Comparison of ENCODE assay signal across 20 cellular contexts in the genomic region with DNA sequence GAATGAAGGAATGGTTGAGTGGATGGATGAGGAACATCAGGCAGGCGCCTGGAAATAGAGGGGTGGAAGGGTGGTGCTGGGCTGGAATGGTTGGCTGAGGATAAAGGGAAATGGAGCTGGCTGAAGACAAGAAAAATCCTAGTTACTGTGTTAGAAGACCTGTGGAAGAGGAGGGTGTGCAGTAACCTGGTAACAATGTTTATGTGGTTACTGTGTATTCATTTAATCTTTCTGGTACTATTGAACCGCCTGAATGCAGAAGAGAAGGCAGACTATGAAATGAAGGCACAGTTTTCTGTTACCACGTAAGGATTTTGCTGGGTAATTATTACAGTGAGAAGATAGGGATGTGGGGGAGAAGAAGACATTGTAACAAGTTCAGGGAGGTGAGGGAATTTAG.
DNase-seq lines count a peak whose midpoint lies in the region; ATAC-seq and TF ChIP-seq lines count a peak whose summit lies in the region.
"Had no signal": no experiment of that assay in that cellular context is flagged by ENCODE, and none has a peak within 500 bp of the region (broad histone marks: within the 10 kb centered on the region; RNA-seq: fewer than 3 reads in every experiment).

No MANE protein-coding gene starts in this region.

- H3K9me3 Mint-ChIP-seq in GM23338 (no peaks in the 10 kb centered on the region; the same call in 2 of the 3 replicates), osteocyte (ENCODE audit: unreplicated experiment) (no peaks in the 10 kb centered on the region)
- H3K9me3 Mint-ChIP-seq in dendritic cell treated with granulocyte-macrophage colony-stimulating factor and Interleukin-4, amounts not matched to agents 40 ng/mL and 50 ng/mL, for 4 days: no peaks in the 10 kb centered on the region
- H3K9me3 Mint-ChIP-seq: activated CD4-positive, alpha-beta T cell treated with anti-CD3 and anti-CD28 coated beads, Interleukin-2, amount 10 ng/mL, durations not matched to agents 7 days and 5 days had no signal

- H3K27ac ChIP-seq in GM23338 (ENCODE audit: low read depth): no peak overlapping the region
- H3K27ac ChIP-seq: BLaER1, SK-N-MC, testis had no signal

- DNase-seq in GM23338 (ENCODE audit: low spot score) (no peak), NCI-H82 treated with DMSO at 0.1 percent for 48 hours (lab: John Stamatoyannopoulos, UW; ENCODE audit: unreplicated experiment) (peak; percentile 21), osteocyte (ENCODE audit: extremely low spot score, unreplicated experiment) (no peak), globus pallidus (ENCODE audit: low spot score) (no peak)
- no peak for DNase-seq in effector CD8-positive, alpha-beta T cell (lab: John Stamatoyannopoulos, UW)
- DNase-seq: activated CD4-positive, alpha-beta T cell treated with anti-CD3 and anti-CD28 coated beads, Interleukin-2, amount 10 ng/mL, durations not matched to agents 7 days and 5 days; central memory CD4-positive, alpha-beta T cell; DMS53; left ventricle myocardium superior; NCI-H2081 treated with DMSO at 0.1 percent for 48 hours; posterior cingulate gyrus; stimulated activated CD4-positive, alpha-beta T cell treated with anti-CD3 and anti-CD28 coated beads, Interleukin-4, amount 100 ng/mL, for 4 hours; stimulated activated CD8-positive, alpha-beta memory T cell treated with anti-CD3 and anti-CD28 coated beads, Interleukin-4, amount 100 ng/mL, for 48 hours; testis had no signal

- no peaks in the 10 kb centered on the region for H3K36me3 ChIP-seq in GM23338 (ENCODE audit: insufficient read depth)

- peak overlapping the region; percentile 43; the same call in 1 of the 2 replicates for H3K4me2 ChIP-seq in GM23338
- H3K4me2 ChIP-seq: BLaER1 had no signal

- no peak overlapping the region; the same call in 2 of the 3 replicates for H3K4me3 Mint-ChIP-seq in GM23338
- no peak overlapping the region for H3K4me3 Mint-ChIP-seq in dendritic cell treated with granulocyte-macrophage colony-stimulating factor and Interleukin-4, amounts not matched to agents 40 ng/mL and 50 ng/mL, for 4 days
- no peak overlapping the region for H3K4me3 Mint-ChIP-seq in osteocyte (ENCODE audit: unreplicated experiment)
- H3K4me3 Mint-ChIP-seq: activated CD4-positive, alpha-beta T cell treated with anti-CD3 and anti-CD28 coated beads, Interleukin-2, amount 10 ng/mL, durations not matched to agents 7 days and 5 days had no signal

- H3K27me3 Mint-ChIP-seq in GM23338 (ENCODE audit: insufficient read depth, low read depth, poor library complexity): peaks cover 14% of the 10 kb centered on the region
- no peaks in the 10 kb centered on the region for H3K27me3 Mint-ChIP-seq in dendritic cell treated with granulocyte-macrophage colony-stimulating factor and Interleukin-4, amounts not matched to agents 40 ng/mL and 50 ng/mL, for 4 days
- H3K27me3 Mint-ChIP-seq in osteocyte (ENCODE audit: unreplicated experiment): no peaks in the 10 kb centered on the region
- H3K27me3 Mint-ChIP-seq: activated CD4-positive, alpha-beta T cell treated with anti-CD3 and anti-CD28 coated beads, Interleukin-2, amount 10 ng/mL, durations not matched to agents 7 days and 5 days had no signal

- peaks cover 38% of the 10 kb centered on the region for H3K4me1 ChIP-seq in GM23338 (ENCODE audit: insufficient read depth)

- peaks cover 79% of the 10 kb centered on the region for H3K4me1 Mint-ChIP-seq in GM23338
- H3K4me1 Mint-ChIP-seq in dendritic cell treated with granulocyte-macrophage colony-stimulating factor and Interleukin-4, amounts not matched to agents 40 ng/mL and 50 ng/mL, for 4 days (ENCODE audit: low read depth): peaks cover 92% of the 10 kb centered on the region
- H3K4me1 Mint-ChIP-seq in osteocyte (ENCODE audit: unreplicated experiment): peaks cover 42% of the 10 kb centered on the region

- no peaks in the 10 kb centered on the region for H3K9me2 ChIP-seq in GM23338 (ENCODE audit: insufficient read depth)

- no peak for ATAC-seq in GM23338
- no peak for ATAC-seq in HG03565 (IDR thresholded peaks at IDR 0.05; ENCODE audit: unreplicated experiment)
- ATAC-seq: left ventricle myocardium superior, Panc1 had no signal

- H3K36me3 Mint-ChIP-seq in GM23338 (ENCODE audit: low read depth) (no peaks in the 10 kb centered on the region; the same call in 2 of the 3 replicates), osteocyte (ENCODE audit: unreplicated experiment) (peaks cover 2% of the 10 kb centered on the region)
- peaks cover 50% of the 10 kb centered on the region for H3K36me3 Mint-ChIP-seq in dendritic cell treated with granulocyte-macrophage colony-stimulating factor and Interleukin-4, amounts not matched to agents 40 ng/mL and 50 ng/mL, for 4 days (ENCODE audit: low read depth)

- H3F3A ChIP-seq in GM23338 (replicated peaks; ENCODE audit: low read depth): no peaks in the 10 kb centered on the region

- intact Hi-C loops in dendritic cell treated with granulocyte-macrophage colony-stimulating factor and Interleukin-4, amounts not matched to agents 40 ng/mL and 50 ng/mL, for 4 days (cut with micrococcal nuclease): no loop called here

- H3K79me2 ChIP-seq in GM23338 (replicated peaks; ENCODE audit: insufficient read depth): peaks cover 78% of the 10 kb centered on the region

- H3K4me3 ChIP-seq in GM23338: no peak overlapping the region
- H3K4me3 ChIP-seq: BLaER1, K562, SK-N-MC, testis had no signal

- H4K20me1 ChIP-seq in GM23338 (replicated peaks; ENCODE audit: insufficient read depth): peaks cover 5% of the 10 kb centered on the region; the same call in 1 of the 2 replicates

- H3K27ac Mint-ChIP-seq in GM23338: no peak overlapping the region
- H3K27ac Mint-ChIP-seq in dendritic cell treated with granulocyte-macrophage colony-stimulating factor and Interleukin-4, amounts not matched to agents 40 ng/mL and 50 ng/mL, for 4 days: peak overlapping the region; percentile 51
- H3K27ac Mint-ChIP-seq in osteocyte (ENCODE audit: unreplicated experiment): peak overlapping the region; percentile 0
- H3K27ac Mint-ChIP-seq: activated CD4-positive, alpha-beta T cell treated with anti-CD3 and anti-CD28 coated beads, Interleukin-2, amount 10 ng/mL, durations not matched to agents 7 days and 5 days had no signal

- no peak for TF ChIP-seq CTCF in GM23338 (conservative IDR thresholded peaks at IDR 0.05; ENCODE audit: low read depth in 2 of 2)
- TF ChIP-seq CTCF in osteocyte (IDR thresholded peaks at IDR 0.05): no peak

- no peaks in the 10 kb centered on the region for H3K27me3 ChIP-seq in GM23338 (ENCODE audit: insufficient read depth)
- H3K27me3 ChIP-seq: BLaER1, testis had no signal

- no peak overlapping the region for H2AFZ ChIP-seq in GM23338

TF ChIP-seq in GM23338, 12 proteins besides CTCF, POLR2A, EP300 and RAD21:
- TF ChIP-seq STAT1 (IDR thresholded peaks at IDR 0.05; ENCODE audit: unreplicated experiment) (no peak), ZNF114 (CRISPR knock-in tag; IDR thresholded peaks at IDR 0.05) (no peak), CREB1 (CRISPR knock-in tag; IDR thresholded peaks at IDR 0.05; ENCODE audit: low read depth) (no peak), NANOG (IDR thresholded peaks at IDR 0.05; ENCODE audit: borderline replicate concordance) (no peak), POLR2AphosphoS5 (IDR thresholded peaks at IDR 0.05; ENCODE audit: low read depth) (no peak)
- TF ChIP-seq, protein P1, sequence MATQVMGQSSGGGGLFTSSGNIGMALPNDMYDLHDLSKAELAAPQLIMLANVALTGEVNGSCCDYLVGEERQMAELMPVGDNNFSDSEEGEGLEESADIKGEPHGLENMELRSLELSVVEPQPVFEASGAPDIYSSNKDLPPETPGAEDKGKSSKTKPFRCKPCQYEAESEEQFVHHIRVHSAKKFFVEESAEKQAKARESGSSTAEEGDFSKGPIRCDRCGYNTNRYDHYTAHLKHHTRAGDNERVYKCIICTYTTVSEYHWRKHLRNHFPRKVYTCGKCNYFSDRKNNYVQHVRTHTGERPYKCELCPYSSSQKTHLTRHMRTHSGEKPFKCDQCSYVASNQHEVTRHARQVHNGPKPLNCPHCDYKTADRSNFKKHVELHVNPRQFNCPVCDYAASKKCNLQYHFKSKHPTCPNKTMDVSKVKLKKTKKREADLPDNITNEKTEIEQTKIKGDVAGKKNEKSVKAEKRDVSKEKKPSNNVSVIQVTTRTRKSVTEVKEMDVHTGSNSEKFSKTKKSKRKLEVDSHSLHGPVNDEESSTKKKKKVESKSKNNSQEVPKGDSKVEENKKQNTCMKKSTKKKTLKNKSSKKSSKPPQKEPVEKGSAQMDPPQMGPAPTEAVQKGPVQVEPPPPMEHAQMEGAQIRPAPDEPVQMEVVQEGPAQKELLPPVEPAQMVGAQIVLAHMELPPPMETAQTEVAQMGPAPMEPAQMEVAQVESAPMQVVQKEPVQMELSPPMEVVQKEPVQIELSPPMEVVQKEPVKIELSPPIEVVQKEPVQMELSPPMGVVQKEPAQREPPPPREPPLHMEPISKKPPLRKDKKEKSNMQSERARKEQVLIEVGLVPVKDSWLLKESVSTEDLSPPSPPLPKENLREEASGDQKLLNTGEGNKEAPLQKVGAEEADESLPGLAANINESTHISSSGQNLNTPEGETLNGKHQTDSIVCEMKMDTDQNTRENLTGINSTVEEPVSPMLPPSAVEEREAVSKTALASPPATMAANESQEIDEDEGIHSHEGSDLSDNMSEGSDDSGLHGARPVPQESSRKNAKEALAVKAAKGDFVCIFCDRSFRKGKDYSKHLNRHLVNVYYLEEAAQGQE (IDR thresholded peaks at IDR 0.05; ENCODE audit: unreplicated experiment): no peak
